14 cellular contexts compared by ENCODE assay signal in genomic region chr19:1362385-1363257, GRCh38. TPM values are rescaled to one million over a fixed set of nuclear protein-coding genes. Genes with fewer than 3 reads are reported as not detected.
DNase-seq lines count a peak whose midpoint lies in the region; ATAC-seq and TF ChIP-seq lines count a peak whose summit lies in the region.
"Had no signal": no experiment of that assay in that cellular context is flagged by ENCODE, and none has a peak within 500 bp of the region (broad histone marks: within the 10 kb centered on the region; RNA-seq: fewer than 3 reads in every experiment).

No MANE protein-coding gene starts in this region.

- peaks cover 7% of the 10 kb centered on the region for H3F3A ChIP-seq in smooth muscle cell (ENCODE audit: low read depth)

- no peaks in the 10 kb centered on the region for H3K9me3 Mint-ChIP-seq in activated naive CD4-positive, alpha-beta T cell treated with anti-CD3 and anti-CD28 coated beads, Interleukin-2, amount 10 ng/mL, durations not matched to agents 7 days and 5 days

- peak overlapping the region; percentile 31 for H3K27ac ChIP-seq in KOPT-K1 (ENCODE audit: low read depth, low read length, poor library complexity, severe bottlenecking)
- peak overlapping the region; percentile 39 to 84 for H3K27ac ChIP-seq in coronary artery
- H3K27ac ChIP-seq in smooth muscle cell (ENCODE audit: low read depth), result peak overlapping the region; percentile 86
- H3K27ac ChIP-seq: psoas muscle had no signal

- H3K27me3 ChIP-seq in smooth muscle cell (ENCODE audit: low read depth), result no peaks in the 10 kb centered on the region

- H3K9me3 ChIP-seq in KOPT-K1 (ENCODE audit: insufficient read depth, low read length, poor library complexity, severe bottlenecking) (no peaks in the 10 kb centered on the region), smooth muscle cell (replicated peaks; ENCODE audit: low read depth) (no peaks in the 10 kb centered on the region)
- H3K9me3 ChIP-seq: psoas muscle had no signal

- H3K27ac Mint-ChIP-seq in activated naive CD4-positive, alpha-beta T cell treated with anti-CD3 and anti-CD28 coated beads, Interleukin-2, amount 10 ng/mL, durations not matched to agents 7 days and 5 days, result peak overlapping the region; percentile 57

- H3K79me2 ChIP-seq in smooth muscle cell (ENCODE audit: low read depth), result peaks cover 20% of the 10 kb centered on the region

- peaks cover 44% of the 10 kb centered on the region for H3K4me1 ChIP-seq in smooth muscle cell (ENCODE audit: low read depth)

- CTCF ChIA-PET in activated naive CD4-positive, alpha-beta T cell treated with anti-CD3 and anti-CD28 coated beads, Interleukin-2, amount 10 ng/mL, durations not matched to agents 7 days and 5 days (lab: Charles Lee), result no interaction called here

- ATAC-seq in GM18907 (IDR thresholded peaks at IDR 0.05; ENCODE audit: unreplicated experiment), result no peak
- ATAC-seq: HepG2 had no signal

- H4K20me1 ChIP-seq in smooth muscle cell (ENCODE audit: low read depth), result peaks cover 30% of the 10 kb centered on the region

- DNase-seq in activated naive CD4-positive, alpha-beta T cell treated with anti-CD3 and anti-CD28 coated beads, Interleukin-2, amount 10 ng/mL, durations not matched to agents 7 days and 5 days, result no peak
- DNase-seq in activated naive CD4-positive, alpha-beta T cell (lab: John Stamatoyannopoulos, UW), result no peak
- DNase-seq in coronary artery (ENCODE audit: low spot score) (no peak), smooth muscle cell (lab: John Stamatoyannopoulos, UW; ENCODE audit: unreplicated experiment) (no peak), NCI-H187 (lab: John Stamatoyannopoulos, UW) (no peak), DMS114 treated with DMSO at 0.1 percent for 48 hours (lab: John Stamatoyannopoulos, UW; ENCODE audit: unreplicated experiment) (no peak)
- DNase-seq: DMS79 treated with DMSO at 0.1 percent for 48 hours; NCI-H1105; NCI-H226; psoas muscle; stimulated activated CD4-positive, alpha-beta T cell treated with anti-CD3 and anti-CD28 coated beads, Interleukin-1b, Interleukin-23, amount 100 ng/mL, for 48 hours had no signal

- peaks cover 33% of the 10 kb centered on the region for H3K4me1 Mint-ChIP-seq in activated naive CD4-positive, alpha-beta T cell treated with anti-CD3 and anti-CD28 coated beads, Interleukin-2, amount 10 ng/mL, durations not matched to agents 7 days and 5 days

- no peak overlapping the region for H3K4me2 ChIP-seq in smooth muscle cell

- H3K4me3 ChIP-seq in coronary artery (no peak overlapping the region), smooth muscle cell (no peak overlapping the region)

- no peaks in the 10 kb centered on the region for H3K27me3 Mint-ChIP-seq in activated naive CD4-positive, alpha-beta T cell treated with anti-CD3 and anti-CD28 coated beads, Interleukin-2, amount 10 ng/mL, durations not matched to agents 7 days and 5 days

- no peak overlapping the region for H3K9ac ChIP-seq in smooth muscle cell (ENCODE audit: low read depth)

- no peak overlapping the region for H2AFZ ChIP-seq in smooth muscle cell (ENCODE audit: low read depth)

- no peak overlapping the region for H3K4me3 Mint-ChIP-seq in activated naive CD4-positive, alpha-beta T cell treated with anti-CD3 and anti-CD28 coated beads, Interleukin-2, amount 10 ng/mL, durations not matched to agents 7 days and 5 days

- TF ChIP-seq CTCF in coronary artery (IDR thresholded peaks at IDR 0.05), result no peak
- TF ChIP-seq CTCF in smooth muscle cell (IDR thresholded peaks at IDR 0.05; ENCODE audit: borderline replicate concordance, insufficient read depth, poor library complexity, severe bottlenecking), result no peak

- WGBS in smooth muscle cell (ENCODE audit: low lambda C conversion rate), result 96% methylated on average over 43 of the region's 43 CpGs

- H3K36me3 ChIP-seq in KOPT-K1 (ENCODE audit: insufficient read depth, low read length), result peaks cover 76% of the 10 kb centered on the region
- no peaks in the 10 kb centered on the region for H3K36me3 ChIP-seq in smooth muscle cell (ENCODE audit: low read depth)

- H3K36me3 Mint-ChIP-seq in activated naive CD4-positive, alpha-beta T cell treated with anti-CD3 and anti-CD28 coated beads, Interleukin-2, amount 10 ng/mL, durations not matched to agents 7 days and 5 days, result peaks cover 33% of the 10 kb centered on the region

RNA-seq across cellular contexts. Expression of gene NDUFS7, which starts 21.1 kb away (rescaled TPM):
- 62.7 and 95.8 TPM in 2 replicates for total RNA-seq in smooth muscle cell
- polyA plus RNA-seq in smooth muscle cell, result 226 and 245 TPM in 2 replicates

RNA-seq across cellular contexts. Expression of gene GAMT, which starts 38.7 kb away (rescaled TPM):
- 15.8 and 22.3 TPM in 2 replicates for total RNA-seq in smooth muscle cell
- polyA plus RNA-seq in smooth muscle cell, result 35.2 and 47.4 TPM in 2 replicates

RNA-seq across cellular contexts. Expression of gene DAZAP1, which starts 44.8 kb away (rescaled TPM):
- 33.7 and 41.7 TPM in 2 replicates for total RNA-seq in smooth muscle cell
- polyA plus RNA-seq in smooth muscle cell, result 35.5 and 37.0 TPM in 2 replicates

Comparison
In these comparisons a context has a peak if more than half of its experiments do, and no peak if none do; other contexts are left out.
1. H3K27ac ChIP-seq: peak in every context shown above with its lines; median percentile 86 in smooth muscle cell; 62 in coronary artery; 31 in KOPT-K1.